Comparison of ENCODE assay signal across 27 cellular contexts in genomic region chr17:32879143-32879542, GRCh38.
"Had no signal": no experiment of that assay in that cellular context is flagged by ENCODE, and none has a peak within 500 bp of the region (broad histone marks: within the 10 kb centered on the region; RNA-seq: fewer than 3 reads in every experiment).

No MANE protein-coding gene starts in this region.

- H3K27me3 ChIP-seq: stomach, suprapubic skin, testis, thyroid gland, tibial artery, tibial nerve, transverse colon, upper lobe of left lung, upper lobe of right lung, uterus, vagina had no signal

- ATAC-seq: stimulated activated effector memory CD8-positive, alpha-beta T cell treated with anti-CD3 and anti-CD28 coated beads, Interleukin-12 subunit alpha, Interleukin-12 subunit beta, amount 100 ng/mL, for 72 hours; stimulated activated memory B cell treated with anti-CD40 and anti-IgM and Interleukin-4, amounts not matched to agents 10 μg/mL and 1 μg/mL and 100 μg/mL, for 72 hours; stimulated activated naive B cell treated with anti-CD40 and anti-IgM and Interleukin-4, amounts not matched to agents 10 μg/mL and 1 μg/mL and 100 μg/mL, for 72 hours; stimulated activated naive CD8-positive, alpha-beta T cell treated with anti-CD3 and anti-CD28 coated beads, Interleukin-15, amount 100 ng/mL, for 72 hours; stimulated activated naive CD8-positive, alpha-beta T cell treated with anti-CD3 and anti-CD28 coated beads, Interleukin-15, Interleukin-2, amounts not matched to agents 100 U/mL and 50 U/mL, for 24 hours; upper lobe of right lung had no signal

- H3K9me3 ChIP-seq: stomach, suprapubic skin, testis, thoracic aorta, thyroid gland, tibial artery, tibial nerve, transverse colon, upper lobe of left lung, upper lobe of right lung, uterus, vagina had no signal

- H3K4me3 ChIP-seq: stomach, suprapubic skin, testis, thoracic aorta, thyroid gland, tibial artery, tibial nerve, transverse colon, upper lobe of left lung, upper lobe of right lung, uterus, vagina had no signal

- H3K27ac ChIP-seq: stomach, suprapubic skin, testis, thyroid gland, tibial nerve, transverse colon, upper lobe of right lung, uterus, vagina had no signal

- DNase-seq: stimulated activated CD4-positive, alpha-beta T cell treated with anti-CD3 and anti-CD28 coated beads, Interleukin-2, amount 100 ng/mL, for 48 hours; stimulated activated CD4-positive, alpha-beta T cell treated with anti-CD3 and anti-CD28 coated beads, Interleukin-4, amount 100 ng/mL, for 1 hour; stimulated activated CD4-positive, alpha-beta T cell treated with anti-CD3 and anti-CD28 coated beads, Interleukin-4, amount 100 ng/mL, for 24 hours; stimulated activated CD4-positive, alpha-beta T cell treated with anti-CD3 and anti-CD28 coated beads, Interleukin-4, amount 100 ng/mL, for 4 hours; stimulated activated CD8-positive, alpha-beta memory T cell treated with anti-CD3 and anti-CD28 coated beads, Interleukin-4, amount 100 ng/mL, for 48 hours; stimulated activated naive B cell treated with anti-CD40 and anti-IgM and Interleukin-4, amounts not matched to agents 10 μg/mL and 1 μg/mL and 100 μg/mL, for 72 hours; stimulated activated naive CD4-positive, alpha-beta T cell; stimulated activated naive CD4-positive, alpha-beta T cell treated with Interleukin-2 at 50 U/mL for 16 hours; stimulated activated naive CD8-positive, alpha-beta T cell treated with anti-CD3 and anti-CD28 coated beads, Interleukin-15, amount 100 ng/mL, for 72 hours; stimulated activated naive CD8-positive, alpha-beta T cell treated with anti-CD3 and anti-CD28 coated beads, Interleukin-15, Interleukin-2, amounts not matched to agents 100 U/mL and 50 U/mL, for 24 hours; stomach; substantia nigra; testis; thyroid gland; tibial artery; transverse colon; trophoblast cell; upper lobe of left lung; upper lobe of right lung; uterus had no signal

- FAIRE-seq: urothelium cell line had no signal

- H3K36me3 ChIP-seq: stomach, suprapubic skin, thoracic aorta, thyroid gland, tibial artery, tibial nerve, transverse colon, upper lobe of left lung, upper lobe of right lung, uterus, vagina had no signal
